ENCODE assay signal across 3 cellular contexts in the genomic region with DNA sequence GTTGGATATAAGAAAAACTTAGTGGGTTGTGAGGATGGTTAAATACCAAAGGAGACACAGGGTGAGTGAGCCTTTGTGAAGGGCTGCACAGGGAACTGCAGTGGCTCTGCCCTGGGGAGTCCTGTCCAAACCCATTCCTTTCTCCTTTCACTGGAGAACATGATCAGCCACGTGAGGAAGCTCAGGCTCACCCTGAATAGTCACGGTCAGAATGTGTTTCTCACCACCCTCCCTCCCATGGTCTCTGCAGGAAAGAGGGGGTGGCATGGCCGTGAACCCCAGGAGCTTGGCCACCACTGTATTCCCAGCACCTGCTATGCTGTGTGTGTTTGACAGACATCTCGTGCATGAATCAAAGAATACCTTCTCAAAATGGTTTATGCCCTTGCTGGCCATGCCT.
TF ChIP-seq lines count a peak whose summit lies in the region.

No MANE protein-coding gene starts in this region.

TF ChIP-seq in SK-N-SH treated with all-trans-retinoic acid at 6 μM for 48 hours, 23 proteins besides CTCF, POLR2A, EP300 and RAD21:
- TF ChIP-seq, protein P1, sequence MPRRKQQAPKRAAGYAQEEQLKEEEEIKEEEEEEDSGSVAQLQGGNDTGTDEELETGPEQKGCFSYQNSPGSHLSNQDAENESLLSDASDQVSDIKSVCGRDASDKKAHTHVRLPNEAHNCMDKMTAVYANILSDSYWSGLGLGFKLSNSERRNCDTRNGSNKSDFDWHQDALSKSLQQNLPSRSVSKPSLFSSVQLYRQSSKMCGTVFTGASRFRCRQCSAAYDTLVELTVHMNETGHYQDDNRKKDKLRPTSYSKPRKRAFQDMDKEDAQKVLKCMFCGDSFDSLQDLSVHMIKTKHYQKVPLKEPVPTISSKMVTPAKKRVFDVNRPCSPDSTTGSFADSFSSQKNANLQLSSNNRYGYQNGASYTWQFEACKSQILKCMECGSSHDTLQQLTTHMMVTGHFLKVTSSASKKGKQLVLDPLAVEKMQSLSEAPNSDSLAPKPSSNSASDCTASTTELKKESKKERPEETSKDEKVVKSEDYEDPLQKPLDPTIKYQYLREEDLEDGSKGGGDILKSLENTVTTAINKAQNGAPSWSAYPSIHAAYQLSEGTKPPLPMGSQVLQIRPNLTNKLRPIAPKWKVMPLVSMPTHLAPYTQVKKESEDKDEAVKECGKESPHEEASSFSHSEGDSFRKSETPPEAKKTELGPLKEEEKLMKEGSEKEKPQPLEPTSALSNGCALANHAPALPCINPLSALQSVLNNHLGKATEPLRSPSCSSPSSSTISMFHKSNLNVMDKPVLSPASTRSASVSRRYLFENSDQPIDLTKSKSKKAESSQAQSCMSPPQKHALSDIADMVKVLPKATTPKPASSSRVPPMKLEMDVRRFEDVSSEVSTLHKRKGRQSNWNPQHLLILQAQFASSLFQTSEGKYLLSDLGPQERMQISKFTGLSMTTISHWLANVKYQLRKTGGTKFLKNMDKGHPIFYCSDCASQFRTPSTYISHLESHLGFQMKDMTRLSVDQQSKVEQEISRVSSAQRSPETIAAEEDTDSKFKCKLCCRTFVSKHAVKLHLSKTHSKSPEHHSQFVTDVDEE (CRISPR knock-in tag; IDR thresholded peaks at IDR 0.05), result no peak
- TF ChIP-seq POU6F1 (CRISPR knock-in tag; IDR thresholded peaks at IDR 0.05; ENCODE audit: borderline replicate concordance, low read depth), result no peak

TF ChIP-seq in SK-N-SH, 30 proteins besides CTCF, POLR2A, EP300 and RAD21 (continued from another document):
- TF ChIP-seq USF2 (IDR thresholded peaks at IDR 0.05; ENCODE audit: borderline replicate concordance, low read depth, low read length), result no peak
- no peak for TF ChIP-seq EZH2phosphoT487 (IDR thresholded peaks at IDR 0.05; ENCODE audit: borderline replicate concordance, low read depth)
- TF ChIP-seq ELF1 (IDR thresholded peaks at IDR 0.05), result no peak
- no peak for TF ChIP-seq JUND (IDR thresholded peaks at IDR 0.05)
- no peak for TF ChIP-seq FOXJ3 (CRISPR knock-in tag; IDR thresholded peaks at IDR 0.05)
- no peak for TF ChIP-seq YY1 (IDR thresholded peaks at IDR 0.05; ENCODE audit: low read depth)
- TF ChIP-seq REST (IDR thresholded peaks at IDR 0.05; ENCODE audit: low read depth, low read length), result no peak
- TF ChIP-seq SIN3A (IDR thresholded peaks at IDR 0.05; ENCODE audit: borderline replicate concordance, low read depth, low read length), result no peak
- TF ChIP-seq TCF12 (IDR thresholded peaks at IDR 0.05), result no peak
- no peak for TF ChIP-seq MAX (IDR thresholded peaks at IDR 0.05; ENCODE audit: low read depth)
TF ChIP-seq in SK-N-SH: peak in this region for 0.

TF ChIP-seq in A549, 52 proteins besides CTCF, POLR2A, EP300 and RAD21 (continued from another document):
- no peak for TF ChIP-seq ELK1 (IDR thresholded peaks at IDR 0.05; ENCODE audit: low read depth, low read length)
- no peak for TF ChIP-seq TFCP2L1 (CRISPR knock-in tag; IDR thresholded peaks at IDR 0.05)
- TF ChIP-seq HOXB13 (CRISPR knock-in tag; IDR thresholded peaks at IDR 0.05; ENCODE audit: low read depth), result no peak
- TF ChIP-seq GATA3 (IDR thresholded peaks at IDR 0.05; ENCODE audit: borderline replicate concordance), result no peak
- TF ChIP-seq ZSCAN20 (CRISPR knock-in tag; IDR thresholded peaks at IDR 0.05), result no peak
